ENCODE assay signal across 20 cellular contexts in genomic region chr4:99540287-99540939, GRCh38. TPM values are rescaled to one million over a fixed set of nuclear protein-coding genes. Genes with fewer than 3 reads are reported as not detected.
"Had no signal": no experiment of that assay in that cellular context is flagged by ENCODE, and none has a peak within 500 bp of the region (broad histone marks: within the 10 kb centered on the region; RNA-seq: fewer than 3 reads in every experiment).

No MANE protein-coding gene starts in this region.

- ATAC-seq: activated CD4-positive, alpha-beta T cell treated with anti-CD3 and anti-CD28 coated beads for 36 hours; activated CD8-positive, alpha-beta memory T cell treated with anti-CD3 and anti-CD28 coated beads, Interleukin-2, amount 10 ng/mL, durations not matched to agents 7 days and 5 days; sciatic nerve had no signal

- H3K36me3 Mint-ChIP-seq: activated CD4-positive, alpha-beta memory T cell treated with anti-CD3 and anti-CD28 coated beads for 36 hours; activated CD8-positive, alpha-beta memory T cell treated with anti-CD3 and anti-CD28 coated beads, Interleukin-2, amount 10 ng/mL, durations not matched to agents 7 days and 5 days had no signal

- H3K4me1 Mint-ChIP-seq: activated CD8-positive, alpha-beta memory T cell treated with anti-CD3 and anti-CD28 coated beads, Interleukin-2, amount 10 ng/mL, durations not matched to agents 7 days and 5 days; activated naive CD4-positive, alpha-beta T cell treated with anti-CD3 and anti-CD28 coated beads, Interleukin-2, amount 50 U/mL, for 24 hours had no signal

- H3K27ac Mint-ChIP-seq: activated CD4-positive, alpha-beta memory T cell treated with anti-CD3 and anti-CD28 coated beads for 36 hours; activated CD4-positive, alpha-beta T cell treated with anti-CD3 and anti-CD28 coated beads for 36 hours; activated CD8-positive, alpha-beta memory T cell treated with anti-CD3 and anti-CD28 coated beads, Interleukin-2, amount 10 ng/mL, durations not matched to agents 7 days and 5 days; activated naive CD4-positive, alpha-beta T cell treated with anti-CD3 and anti-CD28 coated beads, Interleukin-2, amount 50 U/mL, for 24 hours; activated T-cell treated with anti-CD3 and anti-CD28 coated beads, Interleukin-2, amount 50 U/mL, for 24 hours; nephron progenitor cell had no signal

- H3K4me3 ChIP-seq: colonic mucosa, esophagus muscularis mucosa, spleen, tibial artery had no signal

- H3K4me3 Mint-ChIP-seq: activated CD4-positive, alpha-beta memory T cell treated with anti-CD3 and anti-CD28 coated beads for 36 hours; activated CD4-positive, alpha-beta T cell treated with anti-CD3 and anti-CD28 coated beads for 36 hours; activated CD8-positive, alpha-beta memory T cell treated with anti-CD3 and anti-CD28 coated beads, Interleukin-2, amount 10 ng/mL, durations not matched to agents 7 days and 5 days; activated naive CD4-positive, alpha-beta T cell treated with anti-CD3 and anti-CD28 coated beads, Interleukin-2, amount 50 U/mL, for 24 hours; activated T-cell treated with anti-CD3 and anti-CD28 coated beads, Interleukin-2, amount 50 U/mL, for 24 hours; nephron progenitor cell had no signal

- H3K27me3 Mint-ChIP-seq: activated CD4-positive, alpha-beta T cell treated with anti-CD3 and anti-CD28 coated beads for 36 hours; activated naive CD4-positive, alpha-beta T cell treated with anti-CD3 and anti-CD28 coated beads, Interleukin-2, amount 50 U/mL, for 24 hours; activated T-cell treated with anti-CD3 and anti-CD28 coated beads, Interleukin-2, amount 50 U/mL, for 24 hours had no signal

- DNase-seq: activated CD4-positive, alpha-beta memory T cell treated with anti-CD3 and anti-CD28 coated beads for 36 hours; activated CD4-positive, alpha-beta T cell treated with anti-CD3 and anti-CD28 coated beads for 36 hours; activated CD8-positive, alpha-beta memory T cell treated with anti-CD3 and anti-CD28 coated beads, Interleukin-2, amount 10 ng/mL, durations not matched to agents 7 days and 5 days; activated effector memory CD4-positive, alpha-beta T cell treated with Interleukin-2 at 50 U/mL for 16 hours; activated T-cell treated with anti-CD3 and anti-CD28 coated beads, Interleukin-2, amount 50 U/mL, for 24 hours; central memory CD4-positive, alpha-beta T cell; colonic mucosa; hippocampal formation; nephron progenitor cell; spleen; T-helper 2 cell; tibial artery had no signal

RNA-seq across cellular contexts. Expression of gene C4orf17, which starts 29.6 kb away (rescaled TPM):
- total RNA-seq: activated CD4-positive, alpha-beta memory T cell treated with anti-CD3 and anti-CD28 coated beads for 36 hours; activated CD4-positive, alpha-beta T cell treated with anti-CD3 and anti-CD28 coated beads for 36 hours; activated CD8-positive, alpha-beta memory T cell treated with anti-CD3 and anti-CD28 coated beads, Interleukin-2, amount 10 ng/mL, durations not matched to agents 7 days and 5 days; colonic mucosa; esophagus muscularis mucosa; fibroblast of villous mesenchyme; glomerular endothelial cell; lower leg skin; omental fat pad; pulmonary artery endothelial cell; sciatic nerve; spleen had no signal

RNA-seq across cellular contexts. Expression of gene MTTP, which starts 34.2 kb away (rescaled TPM):
- total RNA-seq: activated CD4-positive, alpha-beta memory T cell treated with anti-CD3 and anti-CD28 coated beads for 36 hours; fibroblast of villous mesenchyme; glomerular endothelial cell; omental fat pad had no signal
